Comparison of ENCODE assay signal across 1 cellular context in the genomic region with DNA sequence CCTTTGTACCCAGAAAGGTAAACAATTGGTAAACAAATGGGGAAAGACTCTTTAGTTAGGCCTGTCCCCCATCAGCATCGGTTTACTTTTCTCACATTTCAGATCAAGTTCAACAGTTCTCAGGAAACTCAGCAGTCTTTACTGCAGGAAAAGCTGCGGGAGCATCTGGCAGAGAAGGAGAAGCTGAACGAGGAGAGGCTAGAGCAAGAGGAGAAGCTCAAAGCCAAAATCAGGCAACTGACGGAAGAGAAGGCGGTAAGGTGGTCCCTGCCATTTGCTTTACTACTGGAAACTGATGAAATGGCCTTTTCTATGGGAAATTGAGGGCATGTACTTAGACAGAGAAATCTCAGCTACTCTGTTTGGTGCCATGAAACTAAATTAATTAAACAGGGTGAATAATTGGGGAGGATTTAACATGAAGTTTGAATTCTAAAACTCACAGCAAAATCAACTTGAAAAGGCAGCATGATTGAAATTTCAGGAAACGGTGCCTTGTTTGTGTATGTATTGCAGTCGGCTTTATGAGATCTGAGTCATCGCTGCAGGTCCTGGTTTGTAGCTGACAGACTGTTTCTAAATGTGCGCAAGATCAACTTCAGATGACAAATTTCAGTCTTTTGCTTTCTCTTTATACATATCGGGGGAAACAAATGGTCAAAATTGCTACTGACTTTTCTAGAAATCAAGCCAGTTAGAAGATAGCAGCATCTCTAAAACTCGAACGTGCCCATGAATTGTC.
A peak's percentile ranks its signal among the peaks of the same experiment; 100 is the strongest.
TF ChIP-seq lines count a peak whose summit lies in the region.

No MANE protein-coding gene starts in this region.

TF ChIP-seq in K562, 482 proteins besides CTCF, POLR2A, EP300 and RAD21 (continued from another document):
- TF ChIP-seq, protein P1, sequence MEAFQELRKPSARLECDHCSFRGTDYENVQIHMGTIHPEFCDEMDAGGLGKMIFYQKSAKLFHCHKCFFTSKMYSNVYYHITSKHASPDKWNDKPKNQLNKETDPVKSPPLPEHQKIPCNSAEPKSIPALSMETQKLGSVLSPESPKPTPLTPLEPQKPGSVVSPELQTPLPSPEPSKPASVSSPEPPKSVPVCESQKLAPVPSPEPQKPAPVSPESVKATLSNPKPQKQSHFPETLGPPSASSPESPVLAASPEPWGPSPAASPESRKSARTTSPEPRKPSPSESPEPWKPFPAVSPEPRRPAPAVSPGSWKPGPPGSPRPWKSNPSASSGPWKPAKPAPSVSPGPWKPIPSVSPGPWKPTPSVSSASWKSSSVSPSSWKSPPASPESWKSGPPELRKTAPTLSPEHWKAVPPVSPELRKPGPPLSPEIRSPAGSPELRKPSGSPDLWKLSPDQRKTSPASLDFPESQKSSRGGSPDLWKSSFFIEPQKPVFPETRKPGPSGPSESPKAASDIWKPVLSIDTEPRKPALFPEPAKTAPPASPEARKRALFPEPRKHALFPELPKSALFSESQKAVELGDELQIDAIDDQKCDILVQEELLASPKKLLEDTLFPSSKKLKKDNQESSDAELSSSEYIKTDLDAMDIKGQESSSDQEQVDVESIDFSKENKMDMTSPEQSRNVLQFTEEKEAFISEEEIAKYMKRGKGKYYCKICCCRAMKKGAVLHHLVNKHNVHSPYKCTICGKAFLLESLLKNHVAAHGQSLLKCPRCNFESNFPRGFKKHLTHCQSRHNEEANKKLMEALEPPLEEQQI (IDR thresholded peaks at IDR 0.05): no peak
- TF ChIP-seq, protein P2, sequence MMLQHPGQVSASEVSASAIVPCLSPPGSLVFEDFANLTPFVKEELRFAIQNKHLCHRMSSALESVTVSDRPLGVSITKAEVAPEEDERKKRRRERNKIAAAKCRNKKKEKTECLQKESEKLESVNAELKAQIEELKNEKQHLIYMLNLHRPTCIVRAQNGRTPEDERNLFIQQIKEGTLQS (IDR thresholded peaks at IDR 0.05): peak; percentile 80
- TF ChIP-seq, protein P2 (CRISPR knock-in tag; conservative IDR thresholded peaks at IDR 0.05): no peak
- TF ChIP-seq NRF1 (conservative IDR thresholded peaks at IDR 0.05 in 1 of 2, IDR thresholded peaks at IDR 0.05 in 1 of 2) (peak; percentile 39 to 43; a peak in 1 of 4 replicates), SMARCA5 (IDR thresholded peaks at IDR 0.05) (no peak), ZNF282 (CRISPR knock-in tag; IDR thresholded peaks at IDR 0.05) (no peak), RBM15 (IDR thresholded peaks at IDR 0.05; ENCODE audit: insufficient read depth, low read length) (no peak), JUN (IDR thresholded peaks at IDR 0.05; ENCODE audit: borderline replicate concordance, low read depth, low read length) (peak; percentile 53; the same call in 1 of the 2 replicates), JUN (CRISPR knock-in tag; IDR thresholded peaks at IDR 0.05; ENCODE audit: borderline replicate concordance) (no peak), BCOR (IDR thresholded peaks at IDR 0.05) (no peak)
- TF ChIP-seq, protein P3, sequence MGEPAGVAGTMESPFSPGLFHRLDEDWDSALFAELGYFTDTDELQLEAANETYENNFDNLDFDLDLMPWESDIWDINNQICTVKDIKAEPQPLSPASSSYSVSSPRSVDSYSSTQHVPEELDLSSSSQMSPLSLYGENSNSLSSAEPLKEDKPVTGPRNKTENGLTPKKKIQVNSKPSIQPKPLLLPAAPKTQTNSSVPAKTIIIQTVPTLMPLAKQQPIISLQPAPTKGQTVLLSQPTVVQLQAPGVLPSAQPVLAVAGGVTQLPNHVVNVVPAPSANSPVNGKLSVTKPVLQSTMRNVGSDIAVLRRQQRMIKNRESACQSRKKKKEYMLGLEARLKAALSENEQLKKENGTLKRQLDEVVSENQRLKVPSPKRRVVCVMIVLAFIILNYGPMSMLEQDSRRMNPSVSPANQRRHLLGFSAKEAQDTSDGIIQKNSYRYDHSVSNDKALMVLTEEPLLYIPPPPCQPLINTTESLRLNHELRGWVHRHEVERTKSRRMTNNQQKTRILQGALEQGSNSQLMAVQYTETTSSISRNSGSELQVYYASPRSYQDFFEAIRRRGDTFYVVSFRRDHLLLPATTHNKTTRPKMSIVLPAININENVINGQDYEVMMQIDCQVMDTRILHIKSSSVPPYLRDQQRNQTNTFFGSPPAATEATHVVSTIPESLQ (CRISPR knock-in tag; IDR thresholded peaks at IDR 0.05): no peak
